Comparison of ENCODE assay signal across 12 cellular contexts in the genomic region with DNA sequence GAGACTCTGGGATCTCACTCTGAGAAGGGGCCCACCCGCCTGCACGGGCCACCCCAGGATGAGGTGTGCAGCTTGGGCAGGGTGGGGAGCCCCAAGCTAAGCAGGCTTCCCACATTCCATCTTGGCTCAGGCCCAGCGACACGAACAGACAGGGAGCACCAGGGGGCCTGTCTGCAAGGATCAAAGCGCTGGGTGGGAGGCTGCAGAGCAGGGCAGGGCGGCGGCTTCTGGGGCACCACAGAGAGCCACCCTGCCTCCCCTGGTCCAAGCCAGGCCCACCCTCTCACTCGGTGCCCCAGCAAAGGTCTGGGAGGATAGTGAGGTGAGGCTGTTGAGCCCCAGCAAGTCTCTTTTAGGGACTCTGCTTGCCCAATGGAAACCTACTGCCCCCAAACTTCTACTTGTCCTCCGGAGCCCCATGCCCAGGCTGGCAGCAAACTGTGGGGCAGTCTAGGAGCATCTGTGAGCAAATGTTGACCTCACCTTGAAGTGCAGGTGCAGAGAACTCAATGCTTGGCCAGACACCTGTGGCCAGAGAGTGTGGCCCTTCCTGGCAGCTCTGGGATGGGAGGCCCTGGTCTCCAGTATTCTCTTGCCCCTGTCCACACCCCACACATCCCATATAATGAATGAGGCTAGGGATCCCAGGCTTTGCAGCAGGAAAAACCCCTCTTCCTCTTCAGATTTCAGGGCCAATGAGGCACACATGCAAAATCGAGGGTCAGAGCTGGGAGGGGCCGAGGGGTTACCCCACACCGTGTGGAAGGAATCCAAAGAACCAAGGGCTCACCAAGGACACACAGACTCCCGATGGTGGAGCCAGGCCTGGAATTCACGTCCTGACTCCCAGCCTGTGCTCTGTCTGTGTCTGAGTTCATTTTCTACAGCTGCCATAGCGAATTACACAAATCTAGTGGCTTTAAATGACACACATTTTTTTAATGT. TPM values are rescaled to one million over a fixed set of nuclear protein-coding genes. Genes with fewer than 3 reads are reported as not detected.
"Had no signal": no experiment of that assay in that cellular context is flagged by ENCODE, and none has a peak within 500 bp of the region (broad histone marks: within the 10 kb centered on the region; RNA-seq: fewer than 3 reads in every experiment).

No MANE protein-coding gene starts in this region.

- H3K4me3 Mint-ChIP-seq: activated naive CD8-positive, alpha-beta T cell; activated T-cell treated with anti-CD3 and anti-CD28 coated beads, Interleukin-2, amount 50 U/mL, for 72 hours; effector memory CD8-positive, alpha-beta T cell; nephron had no signal

- H3K27me3 Mint-ChIP-seq: activated naive CD8-positive, alpha-beta T cell had no signal

- H3K9me3 Mint-ChIP-seq: activated T-cell treated with anti-CD3 and anti-CD28 coated beads, Interleukin-2, amount 50 U/mL, for 72 hours; effector memory CD8-positive, alpha-beta T cell had no signal

- H3K36me3 Mint-ChIP-seq: activated naive CD8-positive, alpha-beta T cell had no signal

- ATAC-seq: activated T-cell treated with anti-CD3 and anti-CD28 coated beads, Interleukin-2, amount 50 U/mL, for 72 hours; effector memory CD8-positive, alpha-beta T cell had no signal

- H3K27ac ChIP-seq: WERI-Rb-1 had no signal

- H3K36me3 ChIP-seq: WERI-Rb-1 had no signal

- H3K27ac Mint-ChIP-seq: activated naive CD8-positive, alpha-beta T cell; activated T-cell treated with anti-CD3 and anti-CD28 coated beads, Interleukin-2, amount 50 U/mL, for 72 hours; effector memory CD8-positive, alpha-beta T cell; nephron; progenitor cell of endocrine pancreas had no signal

- DNase-seq: activated CD4-positive, alpha-beta T cell treated with anti-CD3 and anti-CD28 coated beads, Interleukin-2, amount 50 U/mL, for 4 hours; activated T-cell treated with anti-CD3 and anti-CD28 coated beads, Interleukin-2, amount 50 U/mL, for 72 hours; effector memory CD8-positive, alpha-beta T cell; occipital lobe; small intestine; stimulated activated CD4-positive, alpha-beta T cell treated with anti-CD3 and anti-CD28 coated beads, Interleukin-4, amount 100 ng/mL, for 1 hour; SW 1271; WERI-Rb-1 had no signal

RNA-seq across cellular contexts. Expression of a gene that starts 18.8 kb away (rescaled TPM):
- total RNA-seq: activated CD8-positive, alpha-beta memory T cell treated with anti-CD3 and anti-CD28 coated beads for 36 hours; activated T-cell treated with anti-CD3 and anti-CD28 coated beads, Interleukin-2, amount 50 U/mL, for 72 hours had no signal
